In the genomic region with DNA sequence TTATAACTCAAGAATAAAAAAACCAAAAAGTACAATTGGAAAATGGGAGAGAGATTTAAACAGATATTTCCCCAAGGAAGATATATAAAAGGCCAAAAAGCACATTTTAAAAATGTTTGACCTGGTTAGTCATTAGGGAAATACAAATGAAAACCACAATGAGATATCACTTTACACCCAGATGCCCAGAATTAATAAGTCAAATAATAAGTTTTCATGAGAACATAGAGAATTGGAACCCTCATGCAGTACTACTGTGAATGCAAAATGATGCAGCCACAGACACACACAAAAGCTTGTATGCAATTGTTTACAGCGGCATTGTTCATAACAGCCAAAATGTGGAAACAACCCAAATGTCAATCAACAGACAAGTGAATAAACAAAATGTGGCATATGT, we compare ENCODE assay signal across 32 cellular contexts.
"Had no signal": no experiment of that assay in that cellular context is flagged by ENCODE, and none has a peak within 500 bp of the region (broad histone marks: within the 10 kb centered on the region; RNA-seq: fewer than 3 reads in every experiment).

No MANE protein-coding gene starts in this region.

- H3K36me3 Mint-ChIP-seq: natural killer cell; neural progenitor cell; stimulated activated memory B cell treated with anti-CD40 and anti-IgM and Interleukin-4, amounts not matched to agents 10 μg/mL and 1 μg/mL and 100 μg/mL, for 72 hours; type B pancreatic cell had no signal

- H3K9me3 ChIP-seq: ovary, psoas muscle, right lobe of liver, sigmoid colon, suprapubic skin, testis, tibial artery, transverse colon, upper lobe of right lung, uterus had no signal

- ATAC-seq: natural killer cell; psoas muscle; right cardiac atrium; right lobe of liver; stimulated activated memory B cell treated with anti-CD40 and anti-IgM and Interleukin-4, amounts not matched to agents 10 μg/mL and 1 μg/mL and 100 μg/mL, for 72 hours; stimulated activated naive CD8-positive, alpha-beta T cell treated with anti-CD3 and anti-CD28 coated beads, Interleukin-15, amount 100 ng/mL, for 72 hours; stimulated activated naive CD8-positive, alpha-beta T cell treated with anti-CD3 and anti-CD28 coated beads, Interleukin-15, Interleukin-2, amounts not matched to agents 100 U/mL and 50 U/mL, for 24 hours; upper lobe of right lung had no signal

- H3K27ac Mint-ChIP-seq: natural killer cell; nephron; neural progenitor cell; progenitor cell of endocrine pancreas; stimulated activated memory B cell treated with anti-CD40 and anti-IgM and Interleukin-4, amounts not matched to agents 10 μg/mL and 1 μg/mL and 100 μg/mL, for 72 hours; stimulated activated naive CD8-positive, alpha-beta T cell treated with anti-CD3 and anti-CD28 coated beads, Interleukin-15, amount 100 ng/mL, for 72 hours; type B pancreatic cell had no signal

- H3K4me1 ChIP-seq: neural progenitor cell, parathyroid adenoma, psoas muscle, right lobe of liver, sigmoid colon, spleen, suprapubic skin, testis, tibial artery, transverse colon, upper lobe of right lung, uterus had no signal

- H3K27me3 ChIP-seq: neural progenitor cell, ovary, right lobe of liver, sigmoid colon, spleen, suprapubic skin, testis, tibial artery, transverse colon, upper lobe of right lung, uterus had no signal

- DNase-seq: natural killer cell; occipital lobe; ovary; posterior cingulate gyrus; psoas muscle; right cardiac atrium; right lobe of liver; sigmoid colon; spleen; stimulated activated CD4-positive, alpha-beta T cell treated with anti-CD3 and anti-CD28 coated beads, Interleukin-12 subunit alpha, Interleukin-12 subunit beta, amount 100 ng/mL, for 4 hours; stimulated activated CD4-positive, alpha-beta T cell treated with anti-CD3 and anti-CD28 coated beads, Interleukin-1b, Interleukin-23, amount 100 ng/mL, for 48 hours; stimulated activated CD4-positive, alpha-beta T cell treated with anti-CD3 and anti-CD28 coated beads, Interleukin-4, amount 100 ng/mL, for 1 hour; stimulated activated CD4-positive, alpha-beta T cell treated with anti-CD3 and anti-CD28 coated beads, Interleukin-4, amount 100 ng/mL, for 4 hours; stimulated activated CD8-positive, alpha-beta memory T cell treated with anti-CD3 and anti-CD28 coated beads, Interleukin-4, amount 100 ng/mL, for 48 hours; stimulated activated naive CD4-positive, alpha-beta T cell; stimulated activated naive CD8-positive, alpha-beta T cell treated with anti-CD3 and anti-CD28 coated beads, Interleukin-15, amount 100 ng/mL, for 72 hours; stimulated activated naive CD8-positive, alpha-beta T cell treated with anti-CD3 and anti-CD28 coated beads, Interleukin-15, Interleukin-2, amounts not matched to agents 100 U/mL and 50 U/mL, for 24 hours; substantia nigra; testis; tibial artery; transverse colon; upper lobe of right lung; uterus had no signal

- H3K4me3 ChIP-seq: neural progenitor cell, ovary, psoas muscle, right lobe of liver, sigmoid colon, skin epidermis, smooth muscle cell, spleen, suprapubic skin, testis, tibial artery, transverse colon, upper lobe of right lung, uterus had no signal

- H3K36me3 ChIP-seq: ovary, right lobe of liver, sigmoid colon, spleen, suprapubic skin, tibial artery, transverse colon, upper lobe of right lung, uterus had no signal

- H3K9me3 Mint-ChIP-seq: natural killer cell; nephron; neural progenitor cell; stimulated activated naive CD8-positive, alpha-beta T cell treated with anti-CD3 and anti-CD28 coated beads, Interleukin-15, amount 100 ng/mL, for 72 hours; type B pancreatic cell had no signal

- H3K4me3 Mint-ChIP-seq: natural killer cell; nephron; neural progenitor cell; stimulated activated memory B cell treated with anti-CD40 and anti-IgM and Interleukin-4, amounts not matched to agents 10 μg/mL and 1 μg/mL and 100 μg/mL, for 72 hours; stimulated activated naive CD8-positive, alpha-beta T cell treated with anti-CD3 and anti-CD28 coated beads, Interleukin-15, amount 100 ng/mL, for 72 hours; type B pancreatic cell had no signal

- H3K27me3 Mint-ChIP-seq: progenitor cell of endocrine pancreas; stimulated activated naive CD8-positive, alpha-beta T cell treated with anti-CD3 and anti-CD28 coated beads, Interleukin-15, amount 100 ng/mL, for 72 hours; type B pancreatic cell had no signal

- H3K4me1 Mint-ChIP-seq: natural killer cell; nephron; neural progenitor cell; stimulated activated memory B cell treated with anti-CD40 and anti-IgM and Interleukin-4, amounts not matched to agents 10 μg/mL and 1 μg/mL and 100 μg/mL, for 72 hours; stimulated activated naive CD8-positive, alpha-beta T cell treated with anti-CD3 and anti-CD28 coated beads, Interleukin-15, amount 100 ng/mL, for 72 hours had no signal
